Comparison of ENCODE assay signal across 8 cellular contexts in genomic region chrX:14673764-14674163, GRCh38.
A peak's percentile ranks its signal among the peaks of the same experiment; 100 is the strongest.
DNase-seq lines count a peak whose midpoint lies in the region; ATAC-seq, FAIRE-seq and TF ChIP-seq lines count a peak whose summit lies in the region.

No MANE protein-coding gene starts in this region.

- peak; percentile 93 for FAIRE-seq in endothelial cell of umbilical vein (lab: Jason Lieb, UNC)

- intact Hi-C loops in endothelial cell of umbilical vein (cut with micrococcal nuclease) = no loop called here

- peak; percentile 93 for ATAC-seq in GM18502 (IDR thresholded peaks at IDR 0.05; ENCODE audit: poor library complexity, unreplicated experiment)
- ATAC-seq in HG02642 (IDR thresholded peaks at IDR 0.05; ENCODE audit: poor library complexity, unreplicated experiment) = peak; percentile 95

- dilution Hi-C loops in endothelial cell of umbilical vein (cut with MboI; ENCODE audit: extremely low pct_ligation_motif_present, low sequenced_read_pairs) = no loop called here

- H3K27me3 ChIP-seq in endothelial cell of umbilical vein (ENCODE audit: control insufficient read depth in 2 of 2, insufficient read depth in 2 of 2, low read length in 2 of 2) = no peaks in the 10 kb centered on the region

- no peaks in the 10 kb centered on the region for H4K20me1 ChIP-seq in endothelial cell of umbilical vein (replicated peaks; ENCODE audit: control insufficient read depth, extremely low read depth, insufficient read depth, low read length)

- no TSS peak for BruUV-seq in endothelial cell of umbilical vein (replicated peaks; lab: Mats Ljungman, UMichigan)

- no peaks in the 10 kb centered on the region for H3K9me1 ChIP-seq in endothelial cell of umbilical vein (replicated peaks; ENCODE audit: control insufficient read depth, extremely low read depth, insufficient read depth, low read length)

- H3K79me2 ChIP-seq in endothelial cell of umbilical vein (ENCODE audit: control insufficient read depth, insufficient read depth, low read length) = no peaks in the 10 kb centered on the region

- POLR2A ChIA-PET in AG04449 (lab: Yijun Ruan, JAX) = no interaction called here
- POLR2A ChIA-PET in endothelial cell of umbilical vein (lab: Charles Lee) = no interaction called here

- CTCF ChIA-PET in AG04449 (lab: Yijun Ruan, JAX) (no interaction called here), endothelial cell of umbilical vein (lab: Charles Lee) (no interaction called here)

- H3K27ac ChIP-seq in endothelial cell of umbilical vein (ENCODE audit: insufficient read depth, low read depth, low read length) = no peak overlapping the region

- peak; percentile 36 for DNase-seq in AG04449 (ENCODE audit: low read depth, low spot score)
- peak; percentile 6 for DNase-seq in NCI-H1105 treated with DMSO at 0.1 percent for 48 hours (lab: John Stamatoyannopoulos, UW)
- peak; percentile 80 for DNase-seq in endothelial cell of umbilical vein (ENCODE audit: low read depth, low spot score)
- DNase-seq in stromal cell of bone marrow (ENCODE audit: low read depth) = peak; percentile 60
- DNase-seq in pons (ENCODE audit: low spot score) = no peak
- DNase-seq in NCI-H2029 treated with DMSO at 0.1 percent for 48 hours (lab: John Stamatoyannopoulos, UW) = no peak

- H3K9me3 ChIP-seq in endothelial cell of umbilical vein (replicated peaks; ENCODE audit: control insufficient read depth, insufficient read depth, low read length) = no peaks in the 10 kb centered on the region

- TF ChIP-seq CTCF in AG04449 (IDR thresholded peaks at IDR 0.05; ENCODE audit: insufficient read depth, low read length, missing control alignments) = no peak
- TF ChIP-seq CTCF in endothelial cell of umbilical vein (IDR thresholded peaks at IDR 0.05; ENCODE audit: extremely low read depth in 1 of 2, insufficient read depth in 1 of 2, low read depth in 1 of 2, low read length in 2 of 2) = no peak

- H3K4me3 ChIP-seq in AG04449 (ENCODE audit: low read depth, low read length) = no peak overlapping the region
- H3K4me3 ChIP-seq in endothelial cell of umbilical vein (replicated peaks in 1 of 3; ENCODE audit: insufficient read depth in 1 of 3, low read depth in 1 of 3, low read length in 3 of 3) = no peak overlapping the region

- H2AFZ ChIP-seq in endothelial cell of umbilical vein (ENCODE audit: low read depth, low read length) = no peak overlapping the region

- TF ChIP-seq POLR2A in endothelial cell of umbilical vein (IDR thresholded peaks at IDR 0.05; ENCODE audit: low read depth, low read length) = no peak

- peak overlapping the region; percentile 17 for H3K4me2 ChIP-seq in endothelial cell of umbilical vein (ENCODE audit: insufficient read depth, low read length)

- H3K9ac ChIP-seq in endothelial cell of umbilical vein (replicated peaks; ENCODE audit: extremely low read depth, insufficient read depth, low read length) = no peak overlapping the region

- H3K4me1 ChIP-seq in endothelial cell of umbilical vein (ENCODE audit: control insufficient read depth, extremely low read depth, insufficient read depth, low read length) = peaks cover 6% of the 10 kb centered on the region

- H3K36me3 ChIP-seq in endothelial cell of umbilical vein (ENCODE audit: control insufficient read depth in 2 of 2, extremely low read depth in 1 of 2, insufficient read depth in 2 of 2, low read length in 2 of 2) = no peaks in the 10 kb centered on the region

TF ChIP-seq in endothelial cell of umbilical vein, 7 proteins besides CTCF, POLR2A, EP300 and RAD21:
- TF ChIP-seq JUN (IDR thresholded peaks at IDR 0.05; ENCODE audit: borderline replicate concordance, insufficient read depth, insufficient read length, low read depth) = peak; percentile 48
- peak; percentile 80 for TF ChIP-seq FOS (IDR thresholded peaks at IDR 0.05; ENCODE audit: borderline replicate concordance, insufficient read depth, low read length)
- peak; percentile 35 for TF ChIP-seq GATA2 (IDR thresholded peaks at IDR 0.05; ENCODE audit: insufficient read depth, insufficient read length, low read depth, low read length)
- no peak for TF ChIP-seq MYC (IDR thresholded peaks at IDR 0.05; ENCODE audit: low read depth, low read length)

Comparison
In these comparisons a context has a peak if more than half of its experiments do, and no peak if none do; other contexts are left out.
1. DNase-seq: peak in AG04449 (single experiment), NCI-H1105 treated with DMSO at 0.1 percent for 48 hours (single experiment), endothelial cell of umbilical vein (single experiment) and stromal cell of bone marrow (single experiment); none in pons (single experiment) and NCI-H2029 treated with DMSO at 0.1 percent for 48 hours (single experiment).